1 cellular context compared by ENCODE assay signal in the genomic region with DNA sequence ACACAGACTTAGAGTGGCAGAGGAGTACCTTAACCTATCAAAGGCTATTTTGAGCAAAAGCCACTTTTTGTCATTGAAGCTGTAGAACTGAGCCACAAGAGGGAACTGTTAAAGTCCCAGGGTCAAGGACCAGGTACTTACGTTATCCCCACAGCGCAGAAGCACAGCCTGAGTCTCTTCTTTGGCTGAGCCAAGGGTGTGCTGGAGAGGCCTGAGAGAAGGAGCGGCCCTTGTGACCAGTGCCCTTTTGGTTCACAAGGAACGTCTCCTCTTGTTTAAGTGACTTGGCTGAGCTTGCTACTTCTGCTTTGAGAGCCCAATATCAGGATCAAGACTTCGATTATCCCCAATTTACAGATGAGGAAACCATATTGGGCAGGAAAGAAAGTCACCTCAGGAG.
TF ChIP-seq lines count a peak whose summit lies in the region.

No MANE protein-coding gene starts in this region.

TF ChIP-seq in GM12878, 131 proteins besides CTCF, POLR2A, EP300 and RAD21:
- TF ChIP-seq NFXL1 (IDR thresholded peaks at IDR 0.05; ENCODE audit: borderline replicate concordance) (0 out of 2 replicates have a peak, but pooled peaks have one; percentile 21), ETV6 (conservative IDR thresholded peaks at IDR 0.05 in 1 of 2, IDR thresholded peaks at IDR 0.05 in 1 of 2; ENCODE audit: borderline replicate concordance in 1 of 2, low read depth in 1 of 2) (peak in 1 of 2 experiments; percentile 59; a peak in 1 of 4 replicates)
